1 cellular context compared by ENCODE assay signal in genomic region chr12:103102225-103102744, GRCh38.
A peak's percentile ranks its signal among the peaks of the same experiment; 100 is the strongest.
TF ChIP-seq lines count a peak whose summit lies in the region.

No MANE protein-coding gene starts in this region.

TF ChIP-seq in GM12878, 131 proteins besides CTCF, POLR2A, EP300 and RAD21 (continued from another document and continues in another):
- TF ChIP-seq ATF2 (IDR thresholded peaks at IDR 0.05; ENCODE audit: low read length) (peak; percentile 90), KDM1A (IDR thresholded peaks at IDR 0.05; ENCODE audit: borderline replicate concordance) (no peak), CHD2 (IDR thresholded peaks at IDR 0.05; ENCODE audit: borderline replicate concordance, low read depth, low read length) (no peak), ASH2L (IDR thresholded peaks at IDR 0.05; ENCODE audit: borderline replicate concordance, low read depth) (no peak), SMAD5 (IDR thresholded peaks at IDR 0.05; ENCODE audit: low read depth) (no peak), ZNF274 (IDR thresholded peaks at IDR 0.05; ENCODE audit: insufficient read depth, insufficient read length) (no peak), POLR2AphosphoS5 (IDR thresholded peaks at IDR 0.05; ENCODE audit: low read length) (no peak), NRF1 (conservative IDR thresholded peaks at IDR 0.05; ENCODE audit: low read depth, low read length) (no peak), KAT2A (conservative IDR thresholded peaks at IDR 0.05; ENCODE audit: control insufficient read depth, low read depth, low read length) (no peak), HDAC6 (IDR thresholded peaks at IDR 0.05; ENCODE audit: unreplicated experiment) (no peak), RBBP5 (conservative IDR thresholded peaks at IDR 0.05) (no peak), EGR1 (IDR thresholded peaks at IDR 0.05; ENCODE audit: borderline replicate concordance in 1 of 2, low read depth in 2 of 2, low read length in 2 of 2) (no peak), MTA3 (IDR thresholded peaks at IDR 0.05; ENCODE audit: borderline replicate concordance, low read length) (peak; percentile 85), HDAC2 (IDR thresholded peaks at IDR 0.05) (no peak), BMI1 (IDR thresholded peaks at IDR 0.05; ENCODE audit: borderline replicate concordance) (peak; percentile 58; the same call in 1 of the 2 replicates), TAF1 (IDR thresholded peaks at IDR 0.05; ENCODE audit: borderline replicate concordance, low read depth, low read length) (no peak), E2F4 (IDR thresholded peaks at IDR 0.05; ENCODE audit: low read depth, low read length) (no peak), RAD51 (IDR thresholded peaks at IDR 0.05) (0 out of 2 replicates have a peak, but pooled peaks have one; percentile 6), SMC3 (IDR thresholded peaks at IDR 0.05; ENCODE audit: borderline replicate concordance, low read length) (no peak; the same call in 1 of the 2 replicates), FOS (IDR thresholded peaks at IDR 0.05; ENCODE audit: borderline replicate concordance, extremely low read depth, insufficient read length) (no peak), ZBTB33 (IDR thresholded peaks at IDR 0.05) (no peak), RFX5 (IDR thresholded peaks at IDR 0.05; ENCODE audit: low read depth, low read length) (no peak), RELA (IDR thresholded peaks at IDR 0.05; ENCODE audit: borderline replicate concordance, partially characterized antibody) (peak; percentile 31), POLR2AphosphoS2 (IDR thresholded peaks at IDR 0.05; ENCODE audit: low read depth, low read length) (no peak), ZNF592 (IDR thresholded peaks at IDR 0.05) (no peak), ZNF687 (IDR thresholded peaks at IDR 0.05) (peak; percentile 42; the same call in 1 of the 2 replicates), ESRRA (IDR thresholded peaks at IDR 0.05; ENCODE audit: low read length) (no peak), TCF7 (IDR thresholded peaks at IDR 0.05; ENCODE audit: borderline replicate concordance) (no peak), ZBTB11 (CRISPR knock-in tag; IDR thresholded peaks at IDR 0.05) (no peak), PAX8 (IDR thresholded peaks at IDR 0.05) (peak; percentile 57; the same call in 1 of the 2 replicates), ZNF622 (IDR thresholded peaks at IDR 0.05) (no peak), FOXM1 (IDR thresholded peaks at IDR 0.05; ENCODE audit: low read depth, low read length) (peak; percentile 97), NFXL1 (IDR thresholded peaks at IDR 0.05; ENCODE audit: borderline replicate concordance) (no peak), EZH2 (IDR thresholded peaks at IDR 0.05; ENCODE audit: borderline replicate concordance, control insufficient read depth, low read depth, low read length) (no peak), GABPA (IDR thresholded peaks at IDR 0.05; ENCODE audit: low read depth) (no peak), SMAD1 (IDR thresholded peaks at IDR 0.05; ENCODE audit: low read depth, partially characterized antibody) (peak; percentile 20), CBX5 (IDR thresholded peaks at IDR 0.05; ENCODE audit: low read depth) (no peak), USF2 (IDR thresholded peaks at IDR 0.05; ENCODE audit: borderline replicate concordance, low read depth, low read length) (no peak), IRF4 (IDR thresholded peaks at IDR 0.05; ENCODE audit: low read depth, low read length) (peak; percentile 80; the same call in 1 of the 2 replicates), ETV6 (conservative IDR thresholded peaks at IDR 0.05 in 1 of 2, IDR thresholded peaks at IDR 0.05 in 1 of 2; ENCODE audit: borderline replicate concordance in 1 of 2, low read depth in 1 of 2) (peak in 1 of 2 experiments; percentile 66; a peak in 2 of 4 replicates), IRF3 (IDR thresholded peaks at IDR 0.05) (no peak), MAX (IDR thresholded peaks at IDR 0.05; ENCODE audit: low read depth, low read length) (no peak), WRNIP1 (IDR thresholded peaks at IDR 0.05; ENCODE audit: borderline replicate concordance, low read depth, low read length) (no peak), CREM (IDR thresholded peaks at IDR 0.05; ENCODE audit: low read depth) (peak; percentile 87), SP1 (IDR thresholded peaks at IDR 0.05; ENCODE audit: low read depth, low read length) (no peak), TBL1XR1 (IDR thresholded peaks at IDR 0.05; ENCODE audit: low read depth, low read length) (no peak), BRCA1 (IDR thresholded peaks at IDR 0.05; ENCODE audit: low read depth, low read length) (no peak), RUNX3 (IDR thresholded peaks at IDR 0.05; ENCODE audit: low read length) (peak; percentile 71), SRF (IDR thresholded peaks at IDR 0.05; ENCODE audit: low read depth in 2 of 2, low read length in 2 of 2) (no peak)
